17 cellular contexts compared by ENCODE assay signal in the genomic region with DNA sequence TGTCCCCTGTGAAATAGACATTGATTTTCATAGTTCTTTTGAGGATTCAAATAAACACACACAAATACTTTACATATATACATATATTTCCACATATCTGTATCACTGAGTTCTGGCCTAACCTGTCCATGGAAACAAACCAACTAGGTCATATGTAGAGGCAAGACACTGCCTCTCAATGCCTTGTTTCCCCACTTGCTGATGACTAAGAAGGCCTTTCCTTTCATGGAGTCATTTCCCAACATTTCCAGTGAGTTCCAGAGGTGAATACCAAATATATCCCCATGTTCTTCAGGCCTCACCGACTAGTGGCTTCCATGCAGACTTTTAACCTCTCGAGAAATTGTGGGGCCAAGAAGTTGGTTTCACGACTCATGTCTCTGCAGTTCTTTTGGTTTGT.
"Had no signal": no experiment of that assay in that cellular context is flagged by ENCODE, and none has a peak within 500 bp of the region (broad histone marks: within the 10 kb centered on the region; RNA-seq: fewer than 3 reads in every experiment).

No MANE protein-coding gene starts in this region.

- H3K4me3 ChIP-seq: dorsolateral prefrontal cortex, gastrocnemius medialis, heart right ventricle, left lung, smooth muscle cell, tibial artery had no signal

- H3K36me3 ChIP-seq: gastrocnemius medialis, left lung, tibial artery had no signal

- H3K27me3 ChIP-seq: dorsolateral prefrontal cortex, gastrocnemius medialis, heart right ventricle, left lung, tibial artery had no signal

- H3K9me3 ChIP-seq: gastrocnemius medialis, heart right ventricle, left lung, tibial artery had no signal

- H3K27ac Mint-ChIP-seq: activated CD8-positive, alpha-beta memory T cell treated with anti-CD3 and anti-CD28 coated beads, Interleukin-2, amount 10 ng/mL, durations not matched to agents 7 days and 5 days; activated naive CD8-positive, alpha-beta T cell treated with anti-CD3 and anti-CD28 coated beads for 36 hours; activated T-cell treated with anti-CD3 and anti-CD28 coated beads, Interleukin-2, amount 50 U/mL, for 24 hours; T-helper 17 cell had no signal

- H3K4me3 Mint-ChIP-seq: activated CD8-positive, alpha-beta memory T cell treated with anti-CD3 and anti-CD28 coated beads, Interleukin-2, amount 10 ng/mL, durations not matched to agents 7 days and 5 days; activated naive CD8-positive, alpha-beta T cell treated with anti-CD3 and anti-CD28 coated beads for 36 hours; activated T-cell treated with anti-CD3 and anti-CD28 coated beads, Interleukin-2, amount 50 U/mL, for 24 hours; T-helper 17 cell had no signal

- FAIRE-seq: endometrium, keratinocyte had no signal

- ATAC-seq: activated CD4-positive, CD25-positive, alpha-beta regulatory T cell treated with anti-CD3 and anti-CD28 coated beads, Interleukin-2, amount 50 U/mL, for 24 hours; activated CD8-positive, alpha-beta memory T cell treated with anti-CD3 and anti-CD28 coated beads, Interleukin-2, amount 10 ng/mL, durations not matched to agents 7 days and 5 days; gastrocnemius medialis; right cardiac atrium; T-helper 17 cell had no signal

- H3K9me3 Mint-ChIP-seq: activated naive CD8-positive, alpha-beta T cell treated with anti-CD3 and anti-CD28 coated beads for 36 hours; activated T-cell treated with anti-CD3 and anti-CD28 coated beads, Interleukin-2, amount 50 U/mL, for 24 hours had no signal

- H3K4me1 ChIP-seq: tibial artery had no signal

- DNase-seq: activated CD4-positive, alpha-beta T cell treated with anti-CD3 and anti-CD28 coated beads, Interleukin-2, amount 50 U/mL, for 48 hours; activated CD8-positive, alpha-beta memory T cell treated with anti-CD3 and anti-CD28 coated beads, Interleukin-2, amount 10 ng/mL, durations not matched to agents 7 days and 5 days; activated gamma-delta T cell; activated naive CD8-positive, alpha-beta T cell treated with anti-CD3 and anti-CD28 coated beads for 36 hours; activated T-cell treated with anti-CD3 and anti-CD28 coated beads, Interleukin-2, amount 50 U/mL, for 24 hours; anterior cingulate cortex; dorsolateral prefrontal cortex; gastrocnemius medialis; heart right ventricle; left lung; right cardiac atrium; T-helper 17 cell; tibial artery had no signal

- H3K4me2 ChIP-seq: smooth muscle cell had no signal

- H3K27me3 Mint-ChIP-seq: activated CD8-positive, alpha-beta memory T cell treated with anti-CD3 and anti-CD28 coated beads, Interleukin-2, amount 10 ng/mL, durations not matched to agents 7 days and 5 days; activated naive CD8-positive, alpha-beta T cell treated with anti-CD3 and anti-CD28 coated beads for 36 hours; activated T-cell treated with anti-CD3 and anti-CD28 coated beads, Interleukin-2, amount 50 U/mL, for 24 hours; T-helper 17 cell had no signal

- H3K27ac ChIP-seq: gastrocnemius medialis, tibial artery had no signal
